1 cellular context compared by ENCODE assay signal in genomic region chr20:3045042-3045815, GRCh38.
TF ChIP-seq lines count a peak whose summit lies in the region.

No MANE protein-coding gene starts in this region.

TF ChIP-seq in HEK293, 187 proteins besides CTCF, POLR2A, EP300 and RAD21 (continued from another document and continues in another):
- no peak for TF ChIP-seq ZNF488 (tag by site-specific recombination; IDR thresholded peaks at IDR 0.05)
- TF ChIP-seq ZBTB17 (tag by site-specific recombination; IDR thresholded peaks at IDR 0.05) = peak; percentile 29; the same call in 1 of the 2 replicates
- TF ChIP-seq ZBTB44 (tag by site-specific recombination; IDR thresholded peaks at IDR 0.05) = no peak
- TF ChIP-seq ZNF362 (tag by site-specific recombination; IDR thresholded peaks at IDR 0.05) = no peak
- TF ChIP-seq ZNF623 (tag by site-specific recombination; IDR thresholded peaks at IDR 0.05) = no peak
- TF ChIP-seq ZBTB1 (tag by site-specific recombination; IDR thresholded peaks at IDR 0.05) = no peak
- no peak for TF ChIP-seq ZNF704 (tag by site-specific recombination; IDR thresholded peaks at IDR 0.05)
- no peak for TF ChIP-seq REST (tag by site-specific recombination; IDR thresholded peaks at IDR 0.05)
- no peak for TF ChIP-seq ZNF391 (tag by site-specific recombination; IDR thresholded peaks at IDR 0.05; ENCODE audit: borderline replicate concordance, low read depth)
- no peak for TF ChIP-seq ZNF335 (tag by site-specific recombination; conservative IDR thresholded peaks at IDR 0.05)
- no peak for TF ChIP-seq OVOL3 (tag by site-specific recombination; IDR thresholded peaks at IDR 0.05)
- no peak for TF ChIP-seq YY1 (tag by site-specific recombination; IDR thresholded peaks at IDR 0.05)
- TF ChIP-seq ZNF785 (tag by site-specific recombination; IDR thresholded peaks at IDR 0.05) = no peak
- no peak for TF ChIP-seq REPIN1 (tag by site-specific recombination; IDR thresholded peaks at IDR 0.05; ENCODE audit: low read depth)
- peak; percentile 94 for TF ChIP-seq ZNF398 (tag by site-specific recombination; IDR thresholded peaks at IDR 0.05)
- no peak for TF ChIP-seq ZNF37A (tag by site-specific recombination; IDR thresholded peaks at IDR 0.05)
- no peak for TF ChIP-seq ZNF121 (tag by site-specific recombination; IDR thresholded peaks at IDR 0.05)
- peak; percentile 74; the same call in 1 of the 2 replicates for TF ChIP-seq BCL11B (tag by site-specific recombination; IDR thresholded peaks at IDR 0.05; ENCODE audit: low read depth)
- no peak for TF ChIP-seq KLF16 (tag by site-specific recombination; IDR thresholded peaks at IDR 0.05)
- no peak for TF ChIP-seq ZNF571 (tag by site-specific recombination; IDR thresholded peaks at IDR 0.05)
- no peak for TF ChIP-seq ZNF23 (tag by site-specific recombination; IDR thresholded peaks at IDR 0.05; ENCODE audit: borderline replicate concordance)
- no peak for TF ChIP-seq ELK4 (IDR thresholded peaks at IDR 0.05; ENCODE audit: borderline replicate concordance, low read depth, low read length)
- TF ChIP-seq MYNN (tag by site-specific recombination; IDR thresholded peaks at IDR 0.05; ENCODE audit: borderline replicate concordance) = no peak
- TF ChIP-seq ZNF140 (tag by site-specific recombination; IDR thresholded peaks at IDR 0.05) = no peak
- TF ChIP-seq HOXA7 (CRISPR knock-in tag; IDR thresholded peaks at IDR 0.05; ENCODE audit: borderline replicate concordance) = no peak
- TF ChIP-seq ZNF660 (tag by site-specific recombination; IDR thresholded peaks at IDR 0.05) = no peak
- no peak for TF ChIP-seq ZNF514 (tag by site-specific recombination; IDR thresholded peaks at IDR 0.05)
- no peak for TF ChIP-seq ZBTB11 (tag by site-specific recombination; conservative IDR thresholded peaks at IDR 0.05; ENCODE audit: low read depth)
- no peak for TF ChIP-seq ZNF518A (tag by site-specific recombination; conservative IDR thresholded peaks at IDR 0.05; ENCODE audit: low read depth)
- no peak for TF ChIP-seq ZNF280C (tag by site-specific recombination; IDR thresholded peaks at IDR 0.05)
- no peak for TF ChIP-seq HOXD13 (CRISPR knock-in tag; IDR thresholded peaks at IDR 0.05; ENCODE audit: borderline replicate concordance)
